In genomic region chr17:350706-351435, GRCh38 we compare ENCODE assay signal across 10 cellular contexts. TPM values are rescaled to one million over a fixed set of nuclear protein-coding genes. Genes with fewer than 3 reads are reported as not detected.
DNase-seq lines count a peak whose midpoint lies in the region; ATAC-seq, FAIRE-seq and TF ChIP-seq lines count a peak whose summit lies in the region.
"Had no signal": no experiment of that assay in that cellular context is flagged by ENCODE, and none has a peak within 500 bp of the region (broad histone marks: within the 10 kb centered on the region; RNA-seq: fewer than 3 reads in every experiment).

No MANE protein-coding gene starts in this region.

- H3K27me3 Mint-ChIP-seq in activated CD4-positive, alpha-beta T cell treated with anti-CD3 and anti-CD28 coated beads, Interleukin-2, amount 10 ng/mL, durations not matched to agents 7 days and 5 days = no peaks in the 10 kb centered on the region
- H3K27me3 Mint-ChIP-seq: activated naive CD4-positive, alpha-beta T cell treated with anti-CD3 and anti-CD28 coated beads, Interleukin-2, amount 50 U/mL, for 24 hours had no signal

- no peak for TF ChIP-seq CTCF in bronchial epithelial cell (IDR thresholded peaks at IDR 0.05; ENCODE audit: insufficient read depth, low read length, severe bottlenecking)

- peak; percentile 94 for FAIRE-seq in bronchial epithelial cell (lab: Jason Lieb, UNC)

- peak; percentile 75 for ATAC-seq in left colon
- no peak for ATAC-seq in HG03342 (IDR thresholded peaks at IDR 0.05; ENCODE audit: unreplicated experiment)

- peak overlapping the region; percentile 2 for H3K27ac ChIP-seq in temporal lobe (ENCODE audit: low read depth, low read length)
- H3K27ac ChIP-seq: HL-60 had no signal

- H3K4me3 ChIP-seq in bronchial epithelial cell (ENCODE audit: low read depth, low read length) = no peak overlapping the region

- H3K27me3 ChIP-seq in bronchial epithelial cell (ENCODE audit: control insufficient read depth, insufficient read depth, low read length) = no peaks in the 10 kb centered on the region

- CTCF ChIA-PET in activated CD4-positive, alpha-beta T cell treated with anti-CD3 and anti-CD28 coated beads, Interleukin-2, amount 10 ng/mL, durations not matched to agents 7 days and 5 days (lab: Charles Lee) = no interaction called here

- no peak overlapping the region for H3K27ac Mint-ChIP-seq in activated CD4-positive, alpha-beta T cell treated with anti-CD3 and anti-CD28 coated beads, Interleukin-2, amount 10 ng/mL, durations not matched to agents 7 days and 5 days
- H3K27ac Mint-ChIP-seq: activated naive CD4-positive, alpha-beta T cell treated with anti-CD3 and anti-CD28 coated beads, Interleukin-2, amount 50 U/mL, for 24 hours had no signal

- H3K9me3 Mint-ChIP-seq in activated CD4-positive, alpha-beta T cell treated with anti-CD3 and anti-CD28 coated beads, Interleukin-2, amount 10 ng/mL, durations not matched to agents 7 days and 5 days = peaks cover 3% of the 10 kb centered on the region
- H3K9me3 Mint-ChIP-seq: activated naive CD4-positive, alpha-beta T cell treated with anti-CD3 and anti-CD28 coated beads, Interleukin-2, amount 50 U/mL, for 24 hours had no signal

- no peaks in the 10 kb centered on the region for H3K36me3 ChIP-seq in bronchial epithelial cell (ENCODE audit: control insufficient read depth, insufficient read depth, low read length)

- no peaks in the 10 kb centered on the region for H3K36me3 Mint-ChIP-seq in activated CD4-positive, alpha-beta T cell treated with anti-CD3 and anti-CD28 coated beads, Interleukin-2, amount 10 ng/mL, durations not matched to agents 7 days and 5 days (ENCODE audit: low read depth)
- H3K36me3 Mint-ChIP-seq: activated naive CD4-positive, alpha-beta T cell treated with anti-CD3 and anti-CD28 coated beads, Interleukin-2, amount 50 U/mL, for 24 hours had no signal

- H3K4me1 Mint-ChIP-seq in activated CD4-positive, alpha-beta T cell treated with anti-CD3 and anti-CD28 coated beads, Interleukin-2, amount 10 ng/mL, durations not matched to agents 7 days and 5 days = no peaks in the 10 kb centered on the region
- H3K4me1 Mint-ChIP-seq: activated naive CD4-positive, alpha-beta T cell treated with anti-CD3 and anti-CD28 coated beads, Interleukin-2, amount 50 U/mL, for 24 hours had no signal

- DNase-seq in bronchial epithelial cell (ENCODE audit: low read depth) (peak; percentile 77), left colon (peak; percentile 84 to 96), NCI-H1694 treated with DMSO at 0.1 percent for 48 hours (lab: John Stamatoyannopoulos, UW) (no peak), NCI-H1436 (lab: John Stamatoyannopoulos, UW) (no peak)
- DNase-seq in activated CD4-positive, alpha-beta T cell treated with anti-CD3 and anti-CD28 coated beads, Interleukin-2, amount 10 ng/mL, durations not matched to agents 7 days and 5 days = no peak

- no peak overlapping the region for H3K4me3 Mint-ChIP-seq in activated CD4-positive, alpha-beta T cell treated with anti-CD3 and anti-CD28 coated beads, Interleukin-2, amount 10 ng/mL, durations not matched to agents 7 days and 5 days
- H3K4me3 Mint-ChIP-seq: activated naive CD4-positive, alpha-beta T cell treated with anti-CD3 and anti-CD28 coated beads, Interleukin-2, amount 50 U/mL, for 24 hours had no signal

- POLR2A ChIA-PET in activated CD4-positive, alpha-beta T cell treated with anti-CD3 and anti-CD28 coated beads, Interleukin-2, amount 10 ng/mL, durations not matched to agents 7 days and 5 days (lab: Charles Lee) = no interaction called here

- no peak for TF ChIP-seq RAD21 in Ishikawa (IDR thresholded peaks at IDR 0.05; ENCODE audit: low read depth)

- intact Hi-C loops in left colon (cut with DNase I, micrococcal nuclease) = no loop called here

- no peak for TF ChIP-seq EP300 in Ishikawa (IDR thresholded peaks at IDR 0.05; ENCODE audit: borderline replicate concordance)

TF ChIP-seq in Ishikawa, 13 proteins besides CTCF, POLR2A, EP300 and RAD21:
- TF ChIP-seq NFIC (IDR thresholded peaks at IDR 0.05) = 0 out of 2 replicates have a peak, but pooled peaks have one; percentile 30
- no peak for TF ChIP-seq REST (IDR thresholded peaks at IDR 0.05; ENCODE audit: low read depth)

RNA-seq across cellular contexts. Expression of gene RPH3AL, which starts 1.7 kb away (rescaled TPM):
- total RNA-seq in bronchial epithelial cell (6.1 and 11.3 TPM in 2 replicates), left colon (10 to 100 TPM; 32.7 to 42.3 TPM), temporal lobe (5.4 TPM)
- 1 to 10 TPM; 3.2 to 4.6 TPM for total RNA-seq in activated CD4-positive, alpha-beta T cell treated with anti-CD3 and anti-CD28 coated beads, Interleukin-2, amount 10 ng/mL, durations not matched to agents 7 days and 5 days

Comparison
In these comparisons a context has a peak if more than half of its experiments do, and no peak if none do; other contexts are left out.
1. DNase-seq: peak in bronchial epithelial cell (single experiment) and left colon (2 of 2); none in NCI-H1694 treated with DMSO at 0.1 percent for 48 hours (single experiment), activated CD4-positive, alpha-beta T cell treated with anti-CD3 and anti-CD28 coated beads, Interleukin-2, amount 10 ng/mL, durations not matched to agents 7 days and 5 days (single experiment) and NCI-H1436 (single experiment).